30 cellular contexts compared by ENCODE assay signal in genomic region chr6:125439512-125439911, GRCh38.
"Had no signal": no experiment of that assay in that cellular context is flagged by ENCODE, and none has a peak within 500 bp of the region (broad histone marks: within the 10 kb centered on the region; RNA-seq: fewer than 3 reads in every experiment).

No MANE protein-coding gene starts in this region.

- H3K36me3 ChIP-seq: adrenal gland, ascending aorta, brain microvascular endothelial cell, breast epithelium, cardiac muscle cell had no signal

- DNase-seq: activated effector memory CD4-positive, alpha-beta T cell treated with anti-CD3 and anti-CD28 coated beads, Interleukin-2, amount 50 U/mL, for 16 hours; activated effector memory CD4-positive, alpha-beta T cell treated with Interleukin-2 at 50 U/mL for 16 hours; activated gamma-delta T cell; activated gamma-delta T cell treated with Interleukin-2 at 50 U/mL for 16 hours; activated naive CD4-positive, alpha-beta T cell; activated naive CD4-positive, alpha-beta T cell treated with anti-CD3 and anti-CD28 coated beads for 36 hours; activated naive CD4-positive, alpha-beta T cell treated with anti-CD3 and anti-CD28 coated beads, Interleukin-2, amount 10 ng/mL, durations not matched to agents 7 days and 5 days; activated naive CD4-positive, alpha-beta T cell treated with anti-CD3 and anti-CD28 coated beads, Interleukin-2, amount 50 U/mL, for 16 hours; activated naive CD4-positive, alpha-beta T cell treated with Interleukin-2 at 50 U/mL for 16 hours; activated naive CD8-positive, alpha-beta T cell treated with anti-CD3 and anti-CD28 coated beads for 36 hours; activated naive CD8-positive, alpha-beta T cell treated with anti-CD3 and anti-CD28 coated beads, Interleukin-2, amount 10 ng/mL, durations not matched to agents 7 days and 5 days; activated naive CD8-positive, alpha-beta T cell treated with anti-CD3 and anti-CD28 coated beads, Interleukin-2, amount 50 U/mL, for 24 hours; activated T-cell treated with anti-CD3 and anti-CD28 coated beads, Interleukin-2, amount 50 U/mL, for 1 hour; activated T-cell treated with anti-CD3 and anti-CD28 coated beads, Interleukin-2, amount 50 U/mL, for 24 hours; activated T-cell treated with anti-CD3 and anti-CD28 coated beads, Interleukin-2, amount 50 U/mL, for 4 hours; activated T-cell treated with anti-CD3 and anti-CD28 coated beads, Interleukin-2, amount 50 U/mL, for 48 hours; activated T-cell treated with anti-CD3 and anti-CD28 coated beads, Interleukin-2, amount 50 U/mL, for 72 hours; adrenal gland; amniotic stem cell; amygdala; anterior cingulate cortex; aorta; body of pancreas; brain microvascular endothelial cell; caudate nucleus; central memory CD4-positive, alpha-beta T cell; cerebellar nuclear complex had no signal

- H3K9me3 ChIP-seq: adrenal gland, ascending aorta, body of pancreas, breast epithelium had no signal

- H3K4me3 ChIP-seq: adrenal gland, ascending aorta, body of pancreas, breast epithelium, cardiac muscle cell had no signal

- H3K27me3 ChIP-seq: adrenal gland, ascending aorta, body of pancreas, brain microvascular endothelial cell, breast epithelium, cardiac muscle cell had no signal

- H3K4me1 ChIP-seq: body of pancreas, breast epithelium had no signal

- H3K27ac ChIP-seq: adrenal gland, ascending aorta, body of pancreas, brain microvascular endothelial cell, breast epithelium, cardiac muscle cell had no signal
